Comparison of ENCODE assay signal across 1 cellular context in the genomic region with DNA sequence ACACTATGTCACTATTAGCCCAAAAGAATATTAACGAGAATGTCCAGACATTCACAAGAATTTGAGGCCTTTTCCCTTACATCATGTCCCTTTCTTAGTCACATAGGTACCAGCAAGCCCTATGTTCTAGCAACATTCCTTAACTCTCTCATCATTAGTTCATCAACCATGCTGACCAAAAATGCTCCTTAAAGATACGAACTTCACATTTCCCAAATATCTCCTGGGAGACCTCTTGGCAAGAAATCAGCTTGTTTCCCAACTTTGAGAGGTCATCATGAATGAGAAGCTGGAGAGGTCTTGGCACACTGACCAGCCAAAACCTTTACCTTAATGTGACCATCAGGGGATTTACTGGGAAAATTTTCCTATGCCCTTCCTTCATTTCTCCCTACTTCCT.
TF ChIP-seq lines count a peak whose summit lies in the region.

No MANE protein-coding gene starts in this region.

TF ChIP-seq in IMR-90, 13 proteins besides CTCF, POLR2A, EP300 and RAD21:
- TF ChIP-seq, protein P1, sequence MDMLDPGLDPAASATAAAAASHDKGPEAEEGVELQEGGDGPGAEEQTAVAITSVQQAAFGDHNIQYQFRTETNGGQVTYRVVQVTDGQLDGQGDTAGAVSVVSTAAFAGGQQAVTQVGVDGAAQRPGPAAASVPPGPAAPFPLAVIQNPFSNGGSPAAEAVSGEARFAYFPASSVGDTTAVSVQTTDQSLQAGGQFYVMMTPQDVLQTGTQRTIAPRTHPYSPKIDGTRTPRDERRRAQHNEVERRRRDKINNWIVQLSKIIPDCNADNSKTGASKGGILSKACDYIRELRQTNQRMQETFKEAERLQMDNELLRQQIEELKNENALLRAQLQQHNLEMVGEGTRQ (IDR thresholded peaks at IDR 0.05; ENCODE audit: low read depth, low read length) = no peak
- TF ChIP-seq FOS (IDR thresholded peaks at IDR 0.05; ENCODE audit: low read depth, low read length) (no peak), MXI1 (IDR thresholded peaks at IDR 0.05; ENCODE audit: borderline replicate concordance, low read depth, low read length) (no peak), RFX5 (IDR thresholded peaks at IDR 0.05; ENCODE audit: low read depth, low read length) (no peak), CEBPB (IDR thresholded peaks at IDR 0.05; ENCODE audit: low read depth, low read length) (no peak), RCOR1 (IDR thresholded peaks at IDR 0.05; ENCODE audit: insufficient replicate concordance, low read length) (no peak), MAFK (IDR thresholded peaks at IDR 0.05; ENCODE audit: low read depth, low read length) (no peak), BHLHE40 (IDR thresholded peaks at IDR 0.05; ENCODE audit: low read depth, low read length) (no peak), CHD1 (IDR thresholded peaks at IDR 0.05; ENCODE audit: low read depth, low read length) (no peak), MAZ (IDR thresholded peaks at IDR 0.05; ENCODE audit: borderline replicate concordance, low read depth, low read length) (no peak), NFE2L2 (IDR thresholded peaks at IDR 0.05; ENCODE audit: low read depth, low read length) (no peak), SMC3 (IDR thresholded peaks at IDR 0.05; ENCODE audit: low read depth, low read length) (no peak)
- TF ChIP-seq, protein P2, sequence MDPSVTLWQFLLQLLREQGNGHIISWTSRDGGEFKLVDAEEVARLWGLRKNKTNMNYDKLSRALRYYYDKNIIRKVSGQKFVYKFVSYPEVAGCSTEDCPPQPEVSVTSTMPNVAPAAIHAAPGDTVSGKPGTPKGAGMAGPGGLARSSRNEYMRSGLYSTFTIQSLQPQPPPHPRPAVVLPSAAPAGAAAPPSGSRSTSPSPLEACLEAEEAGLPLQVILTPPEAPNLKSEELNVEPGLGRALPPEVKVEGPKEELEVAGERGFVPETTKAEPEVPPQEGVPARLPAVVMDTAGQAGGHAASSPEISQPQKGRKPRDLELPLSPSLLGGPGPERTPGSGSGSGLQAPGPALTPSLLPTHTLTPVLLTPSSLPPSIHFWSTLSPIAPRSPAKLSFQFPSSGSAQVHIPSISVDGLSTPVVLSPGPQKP (IDR thresholded peaks at IDR 0.05; ENCODE audit: borderline replicate concordance, low read depth, low read length) = no peak
